In genomic region chr20:63520939-63521601, GRCh38 we compare ENCODE assay signal across 8 cellular contexts. TPM values are rescaled to one million over a fixed set of nuclear protein-coding genes. Genes with fewer than 3 reads are reported as not detected.
A peak's percentile ranks its signal among the peaks of the same experiment; 100 is the strongest.
DNase-seq lines count a peak whose midpoint lies in the region; ATAC-seq and TF ChIP-seq lines count a peak whose summit lies in the region.

No MANE protein-coding gene starts in this region.

- intact Hi-C loops in ascending aorta (cut with DNase I) (loop anchor here (1.0 to 5.0 kb wide), 7 partner anchors 25 to 542 kb away; partner anchors contain the start of genes HELZ2, PRPF6, TCEA2 and UCKL1), vagina (cut with DNase I) (no loop called here)

- no peaks in the 10 kb centered on the region for H3K9me3 Mint-ChIP-seq in T-cell

- H3K4me1 Mint-ChIP-seq in T-cell: peaks cover 17 to 34% (median 20%) of the 10 kb centered on the region in 3 donors

- no peaks in the 10 kb centered on the region for H3K9me3 ChIP-seq in ascending aorta
- no peaks in the 10 kb centered on the region for H3K9me3 ChIP-seq in vagina

- peaks cover 9% of the 10 kb centered on the region for H3K36me3 Mint-ChIP-seq in T-cell

- peak overlapping the region; percentile 75 to 78 (median 76) for H3K4me3 Mint-ChIP-seq in T-cell

- TF ChIP-seq POLR2A in vagina (IDR thresholded peaks at IDR 0.05): no peak

- TF ChIP-seq CTCF in ascending aorta (IDR thresholded peaks at IDR 0.05) (no peak), vagina (IDR thresholded peaks at IDR 0.05) (no peak)

- H3K36me3 ChIP-seq in ascending aorta (peaks cover 0 to 17% of the 10 kb centered on the region in 2 donors), rectal smooth muscle tissue (ENCODE audit: control insufficient read depth, insufficient read depth, low read length) (peaks cover 7% of the 10 kb centered on the region), vagina (no peaks in the 10 kb centered on the region)

- H3K27me3 ChIP-seq in ascending aorta (no peaks in the 10 kb centered on the region), rectal smooth muscle tissue (ENCODE audit: control insufficient read depth, insufficient read depth, low read length) (no peaks in the 10 kb centered on the region), vagina (no peaks in the 10 kb centered on the region)

- peak overlapping the region; percentile 83 to 90 for H3K27ac ChIP-seq in ascending aorta
- peak overlapping the region; percentile 89 for H3K27ac ChIP-seq in rectal smooth muscle tissue (ENCODE audit: low read depth, low read length)
- H3K27ac ChIP-seq in vagina: peak overlapping the region; percentile 97

- H3K4me3 ChIP-seq in ascending aorta (peak overlapping the region; percentile 80 to 97), rectal smooth muscle tissue (ENCODE audit: low read length) (peak overlapping the region; percentile 81), vagina (peak overlapping the region; percentile 58 to 94)

- ATAC-seq in GM21360 (IDR thresholded peaks at IDR 0.05; ENCODE audit: unreplicated experiment) (peak; percentile 33), T-cell (replicated peaks in 1 of 4) (peak; percentile 56 to 68 (median 62))

- H3K27ac Mint-ChIP-seq in T-cell: peak overlapping the region in 1 of 2 donors; percentile 16

- no peaks in the 10 kb centered on the region for H3K27me3 Mint-ChIP-seq in T-cell

- DNase-seq in COR-L47 (lab: John Stamatoyannopoulos, UW) (peak; percentile 53), HUDEP-2 (lab: John Stamatoyannopoulos, UW; ENCODE audit: unreplicated experiment in 76 of 76) (peak in 51 of 76 experiments; percentile 11 to 64 (median 41)), T-cell (peak in 32 of 34 experiments; percentile 23 to 77 (median 51)), ascending aorta (ENCODE audit: low spot score in 2 of 2) (no peak), hepatic stellate cell (ENCODE audit: low spot score) (peak; percentile 82), vagina (ENCODE audit: extremely low spot score in 2 of 2) (no peak)

- H3K9ac ChIP-seq in rectal smooth muscle tissue (ENCODE audit: low read length): peak overlapping the region; percentile 91

- POLR2A ChIA-PET in T-cell (lab: Charles Lee): interaction anchor here in 1 of 2 donors (0.7 kb wide), 1 partner anchor 418 kb away, joined by 4 read pairs; no protein-coding TSS in a partner anchor

- CTCF ChIA-PET in T-cell (lab: Charles Lee): no interaction called here

- peaks cover 16 to 18% of the 10 kb centered on the region in 2 donors for H3K4me1 ChIP-seq in ascending aorta
- peaks cover 8% of the 10 kb centered on the region for H3K4me1 ChIP-seq in rectal smooth muscle tissue (ENCODE audit: control insufficient read depth, insufficient read depth, low read length)
- H3K4me1 ChIP-seq in vagina: peaks cover 35% of the 10 kb centered on the region

RNA-seq across cellular contexts. Expression of gene PPDPF, which starts 0.5 kb away (rescaled TPM):
- total RNA-seq in T-cell (100 to 1,000 TPM; 147 to 320 (median 300) TPM), ascending aorta (242 TPM), vagina (198 TPM)

RNA-seq across cellular contexts. Expression of gene PTK6, which starts 16.1 kb away (rescaled TPM):
- under 1 TPM; 0.15 to 0.47 (median 0.23) TPM for total RNA-seq in T-cell
- not detected for total RNA-seq in ascending aorta
- total RNA-seq in vagina: 25.8 TPM

RNA-seq across cellular contexts. Expression of gene EEF1A2, which starts 22.2 kb away (rescaled TPM):
- total RNA-seq in T-cell (1 to 10 TPM in 3 of 5 donors, under 1 TPM in 2; 0.50 to 3.1 (median 1.1) TPM), ascending aorta (1.1 TPM), vagina (9.8 TPM)

RNA-seq across cellular contexts. Expression of gene SRMS, which starts 26.5 kb away (rescaled TPM):
- total RNA-seq in T-cell (not detected), ascending aorta (not detected), vagina (not detected)

RNA-seq across cellular contexts. Expression of gene FNDC11, which starts 32.9 kb away (rescaled TPM):
- total RNA-seq in T-cell (1 to 10 TPM in 2 of 5 donors, under 1 TPM in 3; 0.38 to 1.8 (median 0.70) TPM), ascending aorta (not detected), vagina (not detected)

Comparison
In these comparisons a context has a peak if more than half of its experiments do, and no peak if none do; other contexts are left out.
1. DNase-seq: peak in COR-L47 (single experiment), HUDEP-2 (51 of 76), T-cell (32 of 34) and hepatic stellate cell (single experiment); none in ascending aorta (0 of 2) and vagina (0 of 2).
2. RNA of gene PTK6, which starts 16.1 kb away (total RNA-seq): 25.8 TPM in vagina (single experiment); 0.15 to 0.47 TPM in T-cell and not detected in ascending aorta (single experiment); every median in the first group is over 10 times any median in the second.
3. Peak in every context shown above with its lines, with median percentiles within 50 percentile points of each other: H3K27ac ChIP-seq and H3K4me3 ChIP-seq.